Comparison of ENCODE assay signal across 8 cellular contexts in the genomic region with DNA sequence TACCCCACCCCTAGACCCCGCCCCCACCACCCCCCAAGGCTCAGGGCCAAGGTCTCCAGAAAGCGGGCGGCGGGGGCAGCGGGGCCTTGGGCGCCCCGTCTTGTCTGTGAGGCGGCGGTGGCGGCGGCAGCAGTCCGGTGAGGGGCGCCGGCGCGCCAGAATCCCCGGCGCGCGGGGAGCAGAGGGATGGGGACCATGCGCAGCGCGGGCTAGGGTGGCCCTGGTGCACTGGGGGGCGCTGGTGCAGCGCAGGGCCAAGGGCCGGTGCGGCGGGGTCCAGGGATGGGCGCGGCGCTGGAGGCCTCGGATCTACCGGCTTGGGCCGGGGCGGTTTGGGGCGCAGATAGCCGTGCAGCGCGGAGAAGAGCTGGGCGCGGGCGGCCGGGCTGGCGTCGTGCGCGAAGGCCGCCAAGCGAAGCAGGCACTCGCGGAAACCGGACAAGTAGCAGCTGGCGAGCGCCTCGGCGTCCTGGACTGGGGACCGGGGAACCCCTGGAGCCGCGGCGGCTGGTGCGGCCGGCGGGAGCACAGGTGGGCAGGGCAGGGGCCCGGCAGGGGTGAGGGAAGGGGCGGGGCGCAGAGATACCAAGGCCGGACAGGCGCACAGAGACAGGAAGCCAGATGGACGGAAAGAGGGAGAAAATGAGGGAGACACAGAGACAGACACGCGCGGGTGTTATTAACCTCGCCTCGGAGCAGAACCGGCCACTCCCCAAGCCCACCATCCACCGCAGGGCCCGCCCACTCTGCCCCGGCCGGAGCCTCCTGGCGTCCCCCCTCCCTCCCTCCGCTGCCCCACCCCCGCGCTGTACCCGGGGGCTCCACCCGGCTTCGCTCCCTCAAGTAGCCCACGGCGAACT. TPM values are rescaled to one million over a fixed set of nuclear protein-coding genes. Genes with fewer than 3 reads are reported as not detected.
DNase-seq lines count a peak whose midpoint lies in the region; ATAC-seq and TF ChIP-seq lines count a peak whose summit lies in the region.

No MANE protein-coding gene starts in this region.

- H3K9ac ChIP-seq in OCI-LY1 (ENCODE audit: low read length) (peak overlapping the region; percentile 35; the same call in 1 of the 2 replicates), adipocyte (ENCODE audit: low read length) (no peak overlapping the region)

- peaks cover 65% of the 10 kb centered on the region for H3K4me1 ChIP-seq in OCI-LY1 (ENCODE audit: insufficient read depth, low read length, severe bottlenecking)
- H3K4me1 ChIP-seq in adipocyte (ENCODE audit: control insufficient read depth, insufficient read depth, low read length) = peaks cover 51% of the 10 kb centered on the region
- H3K4me1 ChIP-seq in right atrium auricular region = peaks cover 0 to 78% of the 10 kb centered on the region in 2 donors

- POLR2A ChIA-PET in HEK293T (lab: Yijun Ruan, JAX) = interaction anchor here (0.6 to 1.0 kb wide), 3 partner anchors 35 to 64 kb away, joined by 3 to 8 read pairs (median 7); no protein-coding TSS in a partner anchor

- no peaks in the 10 kb centered on the region for H4K20me1 ChIP-seq in OCI-LY1 (ENCODE audit: insufficient read depth, low read length)

- DNase-seq in DMS79 treated with DMSO at 0.1 percent for 48 hours (lab: John Stamatoyannopoulos, UW) (peak; percentile 33), HEK293T (ENCODE audit: extremely low spot score) (no peak), adipocyte (ENCODE audit: low read depth) (peak; percentile 82), right atrium auricular region (ENCODE audit: low spot score) (no peak), pons (ENCODE audit: low spot score) (peak; percentile 44)

- peak; percentile 67 for TF ChIP-seq CTCF in OCI-LY1 (IDR thresholded peaks at IDR 0.05; ENCODE audit: low read length)
- TF ChIP-seq CTCF in right atrium auricular region (IDR thresholded peaks at IDR 0.05) = peak; percentile 35 to 76

- no peak overlapping the region for H2AFZ ChIP-seq in OCI-LY1 (ENCODE audit: low read length)

- H3K79me2 ChIP-seq in OCI-LY1 (ENCODE audit: insufficient read depth, low read length) = no peaks in the 10 kb centered on the region

- H3K4me3 ChIP-seq in OCI-LY1 (ENCODE audit: low read depth, low read length, poor library complexity, severe bottlenecking) = peak overlapping the region; percentile 98
- peak overlapping the region; percentile 78 for H3K4me3 ChIP-seq in adipocyte (ENCODE audit: low read length)
- peak overlapping the region; percentile 38 to 63 for H3K4me3 ChIP-seq in right atrium auricular region

- H3F3A ChIP-seq in OCI-LY1 (ENCODE audit: insufficient read depth, low read length) = peaks cover 8% of the 10 kb centered on the region

- H3K4me2 ChIP-seq in OCI-LY1 (ENCODE audit: low read length) = peak overlapping the region; percentile 88

- H3K27me3 ChIP-seq in OCI-LY1 (ENCODE audit: insufficient read depth, low read length) (peaks cover 13% of the 10 kb centered on the region), adipocyte (replicated peaks; ENCODE audit: control insufficient read depth, insufficient read depth, low read length) (peaks cover 12% of the 10 kb centered on the region), right atrium auricular region (no peaks in the 10 kb centered on the region)

- no peaks in the 10 kb centered on the region for H3K9me3 ChIP-seq in OCI-LY1 (ENCODE audit: low read length)
- no peaks in the 10 kb centered on the region for H3K9me3 ChIP-seq in adipocyte (ENCODE audit: control insufficient read depth, low read length)
- no peaks in the 10 kb centered on the region for H3K9me3 ChIP-seq in right atrium auricular region

- ATAC-seq in HG03520 (IDR thresholded peaks at IDR 0.05; ENCODE audit: unreplicated experiment) = no peak
- no peak for ATAC-seq in HG02884 (IDR thresholded peaks at IDR 0.05; ENCODE audit: unreplicated experiment)

- CTCF ChIA-PET in HEK293T (lab: Yijun Ruan, JAX) = interaction anchor here (0.6 to 1.3 kb wide), 7 partner anchors 35 to 132 kb away, joined by 3 to 4 read pairs (median 3); no protein-coding TSS in a partner anchor

- no peaks in the 10 kb centered on the region for H3K9me2 ChIP-seq in OCI-LY1 (ENCODE audit: low read depth, low read length)

- H3K27ac ChIP-seq in OCI-LY1 (ENCODE audit: low read depth, low read length, poor library complexity, severe bottlenecking) = no peak overlapping the region
- peak overlapping the region; percentile 46 to 71 for H3K27ac ChIP-seq in right atrium auricular region

- H3K36me3 ChIP-seq in OCI-LY1 (ENCODE audit: insufficient read depth, low read length) = no peaks in the 10 kb centered on the region
- no peaks in the 10 kb centered on the region for H3K36me3 ChIP-seq in adipocyte (ENCODE audit: control insufficient read depth, insufficient read depth, low read length, severe bottlenecking)
- H3K36me3 ChIP-seq in right atrium auricular region = no peaks in the 10 kb centered on the region

TF ChIP-seq in HEK293T, 16 proteins besides CTCF, POLR2A, EP300 and RAD21:
- TF ChIP-seq ZNF384 (IDR thresholded peaks at IDR 0.05) = no peak
- TF ChIP-seq L3MBTL2 (conservative IDR thresholded peaks at IDR 0.05) = peak; percentile 42
- TF ChIP-seq SUZ12 (IDR thresholded peaks at IDR 0.05) = no peak
- no peak for TF ChIP-seq FOXM1 (IDR thresholded peaks at IDR 0.05; ENCODE audit: borderline replicate concordance)

RNA-seq across cellular contexts. Expression of gene HES7, which starts 2.1 kb away (rescaled TPM):
- total RNA-seq in right atrium auricular region = not detected

RNA-seq across cellular contexts. Expression of gene ALOXE3, which starts 3.4 kb away (rescaled TPM):
- under 1 TPM in 1 of 2 donors, not detected in 1; 0.20 TPM for total RNA-seq in right atrium auricular region

RNA-seq across cellular contexts. Expression of gene PER1, which starts 30.4 kb away (rescaled TPM):
- 10 to 100 TPM; 59.4 to 75.0 TPM for total RNA-seq in right atrium auricular region

RNA-seq across cellular contexts. Expression of gene ALOX12B, which starts 34.2 kb away (rescaled TPM):
- total RNA-seq in right atrium auricular region = under 1 TPM in 1 of 2 donors, not detected in 1; 0.43 TPM

RNA-seq across cellular contexts. Expression of gene VAMP2, which starts 41.0 kb away (rescaled TPM):
- total RNA-seq in right atrium auricular region = 10 to 100 TPM; 27.4 to 39.7 TPM

Comparison
In these comparisons a context has a peak if more than half of its experiments do, and no peak if none do; other contexts are left out.
1. DNase-seq: peak in DMS79 treated with DMSO at 0.1 percent for 48 hours (single experiment), adipocyte (single experiment) and pons (single experiment); none in HEK293T (single experiment) and right atrium auricular region (single experiment).
2. Peak in every context shown above with its lines, with median percentiles within 50 percentile points of each other: H3K4me3 ChIP-seq.